In the genomic region with DNA sequence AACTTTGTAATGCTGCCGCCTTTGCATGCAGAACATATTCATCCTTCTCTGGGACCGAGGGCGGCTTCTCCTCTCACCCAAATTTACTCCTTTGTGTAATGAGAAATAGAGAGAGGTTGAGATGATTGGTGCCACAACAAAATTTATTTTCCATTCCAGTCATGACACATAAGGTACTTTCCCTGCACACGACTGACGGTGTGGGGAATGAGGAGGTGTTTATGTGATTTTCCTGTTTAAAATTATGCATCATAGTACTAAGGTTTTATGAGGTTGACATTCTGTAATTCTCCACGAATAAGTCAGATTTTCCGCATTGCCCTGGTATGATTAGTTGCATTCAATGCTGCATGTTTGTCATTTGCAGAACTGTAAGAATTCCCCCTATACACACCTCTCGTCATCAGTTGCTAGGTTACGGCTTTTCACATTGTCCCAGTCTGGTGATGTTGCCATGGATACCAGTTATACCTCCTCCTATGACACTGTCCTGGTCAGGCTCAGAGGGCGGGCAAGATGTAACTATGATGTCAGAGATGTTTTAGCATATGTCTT, we compare ENCODE assay signal across 8 cellular contexts. TPM values are rescaled to one million over a fixed set of nuclear protein-coding genes. Genes with fewer than 3 reads are reported as not detected.
DNase-seq lines count a peak whose midpoint lies in the region; ATAC-seq and TF ChIP-seq lines count a peak whose summit lies in the region.

No MANE protein-coding gene starts in this region.

- H3K27ac ChIP-seq in lower lobe of right lung, result no peak overlapping the region

- H3K4me3 ChIP-seq in lower leg skin (ENCODE audit: low read depth, poor library complexity, severe bottlenecking) (no peak overlapping the region), lower lobe of right lung (no peak overlapping the region)

- no peaks in the 10 kb centered on the region for H3K36me3 ChIP-seq in lower lobe of right lung

- no peaks in the 10 kb centered on the region for H3K9me3 ChIP-seq in lower lobe of right lung

- in situ Hi-C loops in G401 (cut with HindIII; ENCODE audit: low sequenced_read_pairs), result no loop called here

- H3K27ac Mint-ChIP-seq in glutamatergic neuron (ENCODE audit: unreplicated experiment), result no peak overlapping the region

- H3K4me3 Mint-ChIP-seq in glutamatergic neuron (ENCODE audit: unreplicated experiment), result no peak overlapping the region

- ATAC-seq in GM21529 (IDR thresholded peaks at IDR 0.05; ENCODE audit: unreplicated experiment) (peak; percentile 77), HG03575 (IDR thresholded peaks at IDR 0.05; ENCODE audit: extremely low read depth, insufficient number of reproducible peaks, low FRiP score, unreplicated experiment) (peak; percentile 38), lower lobe of right lung (no peak)

- no peak for TF ChIP-seq POLR2A in lower leg skin (IDR thresholded peaks at IDR 0.05)

- intact Hi-C loops in lower leg skin (cut with DNase I; ENCODE audit: low total_unique reads) (no loop called here), lower lobe of right lung (cut with DNase I) (no loop called here)

- DNase-seq in G401 (ENCODE audit: low spot score) (peak; percentile 35), glutamatergic neuron (peak; percentile 32), lower leg skin (ENCODE audit: low spot score in 2 of 2) (no peak), lower lobe of right lung (no peak)
- peak; percentile 80 for DNase-seq in activated CD8-positive, alpha-beta memory T cell treated with anti-CD3 and anti-CD28 coated beads for 24 hours
- peak; percentile 62 to 86 for DNase-seq in stimulated activated CD8-positive, alpha-beta memory T cell treated with anti-CD3 and anti-CD28 coated beads, Interleukin-7, amount 100 ng/mL, for 4 hours (ENCODE audit: low read depth in 2 of 2)

- H3K9me3 Mint-ChIP-seq in glutamatergic neuron (ENCODE audit: unreplicated experiment), result peaks cover 3% of the 10 kb centered on the region

- H3K4me1 ChIP-seq in lower lobe of right lung, result no peaks in the 10 kb centered on the region

- TF ChIP-seq CTCF in glutamatergic neuron (IDR thresholded peaks at IDR 0.05; ENCODE audit: partially characterized antibody, unreplicated experiment), result no peak
- TF ChIP-seq CTCF in lower leg skin (IDR thresholded peaks at IDR 0.05), result no peak
- TF ChIP-seq CTCF in lower lobe of right lung (IDR thresholded peaks at IDR 0.05), result no peak

- no peaks in the 10 kb centered on the region for H3K36me3 Mint-ChIP-seq in glutamatergic neuron (ENCODE audit: unreplicated experiment)

- peaks cover 4% of the 10 kb centered on the region for H3K4me1 Mint-ChIP-seq in glutamatergic neuron (ENCODE audit: low read depth, unreplicated experiment)

- H3K27me3 Mint-ChIP-seq in glutamatergic neuron (ENCODE audit: unreplicated experiment), result no peaks in the 10 kb centered on the region

- H3K27me3 ChIP-seq in lower lobe of right lung (ENCODE audit: low read depth), result no peaks in the 10 kb centered on the region

- WGBS in lower leg skin, 2 donors, result 55 to 66% methylated on average over 10 of the region's 10 CpGs

RNA-seq across cellular contexts. Expression of gene BICDL1, which starts 23.1 kb away (rescaled TPM):
- 13.5 and 14.2 TPM in 2 replicates for total RNA-seq in G401 (2014; rRNA removed; shearing (Covaris generic))
- total RNA-seq in glutamatergic neuron (ENCODE audit: unreplicated experiment), result 56.4 TPM
- total RNA-seq in lower leg skin, result 100 to 1,000 TPM in 3 of 4 donors, 10 to 100 TPM in 1; 98.2 to 190 (median 131) TPM
- 9.0 TPM for total RNA-seq in lower lobe of right lung

Comparison
In these comparisons a context has a peak if more than half of its experiments do, and no peak if none do; other contexts are left out.
1. DNase-seq: peak in G401 (single experiment), activated CD8-positive, alpha-beta memory T cell treated with anti-CD3 and anti-CD28 coated beads for 24 hours (single experiment), glutamatergic neuron (single experiment) and stimulated activated CD8-positive, alpha-beta memory T cell treated with anti-CD3 and anti-CD28 coated beads, Interleukin-7, amount 100 ng/mL, for 4 hours (2 of 2); none in lower leg skin (0 of 2) and lower lobe of right lung (single experiment).
2. ATAC-seq: peak in GM21529 (single experiment) and HG03575 (single experiment); none in lower lobe of right lung (0 of 2).